In genomic region chr12:103736572-103736971, GRCh38 we compare ENCODE assay signal across 21 cellular contexts.
"Had no signal": no experiment of that assay in that cellular context is flagged by ENCODE, and none has a peak within 500 bp of the region (broad histone marks: within the 10 kb centered on the region; RNA-seq: fewer than 3 reads in every experiment).

No MANE protein-coding gene starts in this region.

- H3K4me1 ChIP-seq: colonic mucosa, esophagus muscularis mucosa, gastrocnemius medialis, left lung, lower lobe of right lung had no signal

- FAIRE-seq: endometrium, islet of Langerhans had no signal

- H3K27me3 ChIP-seq: colonic mucosa, esophagus muscularis mucosa, gastrocnemius medialis, heart right ventricle, left lung had no signal

- H3K9me3 ChIP-seq: colonic mucosa, gastrocnemius medialis had no signal

- H3K4me3 ChIP-seq: colonic mucosa, esophagus muscularis mucosa, gastrocnemius medialis, heart right ventricle, left lung, lower lobe of right lung had no signal

- H3K36me3 ChIP-seq: colonic mucosa, esophagus muscularis mucosa, gastrocnemius medialis, heart right ventricle, left lung, lower lobe of right lung had no signal

- ATAC-seq: effector memory CD8-positive, alpha-beta T cell; gastrocnemius medialis; heart right ventricle; left cardiac atrium; left lung; left ventricle myocardium superior; lower lobe of right lung; naive thymus-derived CD4-positive, alpha-beta T cell had no signal

- DNase-seq: colonic mucosa; cortex of kidney; effector CD8-positive, alpha-beta T cell; effector memory CD8-positive, alpha-beta T cell; endodermal cell; foreskin melanocyte; gastrocnemius medialis; glutamatergic neuron; head of caudate nucleus; heart right ventricle; hippocampal formation; left cardiac atrium; left lung; left ventricle myocardium superior; lower lobe of right lung; mesendoderm; midbrain; naive thymus-derived CD4-positive, alpha-beta T cell had no signal

- H3K27ac ChIP-seq: colonic mucosa, esophagus muscularis mucosa, gastrocnemius medialis, heart right ventricle, left lung, lower lobe of right lung had no signal
